Comparison of ENCODE assay signal across 24 cellular contexts in the genomic region with DNA sequence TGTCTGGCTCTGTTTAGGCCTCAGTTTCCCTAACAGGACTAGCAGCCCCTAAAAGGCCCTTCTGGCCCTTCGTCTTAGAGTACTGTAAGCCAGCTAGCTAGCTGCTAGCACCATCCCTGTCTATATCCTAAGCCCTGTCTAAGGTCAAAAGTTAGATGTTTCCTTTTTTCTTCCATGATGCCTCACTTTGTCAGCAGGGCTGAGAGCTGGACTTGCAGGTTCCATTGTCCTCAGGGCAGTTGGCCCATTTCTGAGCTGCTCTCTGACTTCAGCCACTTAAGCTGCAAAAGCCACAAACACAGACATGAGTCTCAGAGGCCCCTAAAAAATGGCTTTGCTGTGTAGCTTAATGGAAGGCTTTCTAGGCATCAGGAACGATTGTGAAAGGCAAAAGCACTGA.
"Had no signal": no experiment of that assay in that cellular context is flagged by ENCODE, and none has a peak within 500 bp of the region (broad histone marks: within the 10 kb centered on the region; RNA-seq: fewer than 3 reads in every experiment).

No MANE protein-coding gene starts in this region.

- H3K27ac ChIP-seq: ascending aorta, body of pancreas, Peyer's patch, SJSA1 had no signal

- ATAC-seq: activated CD4-positive, CD25-positive, alpha-beta regulatory T cell treated with anti-CD3 and anti-CD28 coated beads, Interleukin-2, amount 50 U/mL, for 24 hours; activated CD8-positive, alpha-beta T cell treated with anti-CD3 and anti-CD28 coated beads, Interleukin-2, amount 10 ng/mL, durations not matched to agents 7 days and 5 days; body of pancreas had no signal

- DNase-seq: activated CD4-positive, alpha-beta T cell treated with anti-CD3 and anti-CD28 coated beads for 4 hours; activated CD4-positive, alpha-beta T cell treated with anti-CD3 and anti-CD28 coated beads, Interleukin-2, amount 50 U/mL, for 4 hours; activated CD8-positive, alpha-beta T cell treated with anti-CD3 and anti-CD28 coated beads, Interleukin-2, amount 10 ng/mL, durations not matched to agents 7 days and 5 days; activated effector memory CD4-positive, alpha-beta T cell treated with Interleukin-2 at 50 U/mL for 16 hours; activated naive CD4-positive, alpha-beta T cell; activated T-cell treated with anti-CD3 and anti-CD28 coated beads, Interleukin-2, amount 50 U/mL, for 24 hours; body of pancreas; Kasumi-1; KBM-7; NCI-H1105 treated with DMSO at 0.1 percent for 48 hours; NCI-H146; NCI-H187 treated with DMSO at 0.1 percent for 48 hours; NCI-H2081 treated with DMSO at 0.1 percent for 48 hours; NCI-H2171 treated with DMSO at 0.1 percent for 48 hours; NCI-H345; NCI-H510A; NCI-H526 treated with DMSO at 0.1 percent for 48 hours; NK-92 treated with Interleukin-12 subunit alpha and Interleukin-12 subunit beta, amount 100 ng/mL, for 24 hours; OCI-M1; Peyer's patch; SHP77 had no signal
